ENCODE assay signal across 1 cellular context in the genomic region with DNA sequence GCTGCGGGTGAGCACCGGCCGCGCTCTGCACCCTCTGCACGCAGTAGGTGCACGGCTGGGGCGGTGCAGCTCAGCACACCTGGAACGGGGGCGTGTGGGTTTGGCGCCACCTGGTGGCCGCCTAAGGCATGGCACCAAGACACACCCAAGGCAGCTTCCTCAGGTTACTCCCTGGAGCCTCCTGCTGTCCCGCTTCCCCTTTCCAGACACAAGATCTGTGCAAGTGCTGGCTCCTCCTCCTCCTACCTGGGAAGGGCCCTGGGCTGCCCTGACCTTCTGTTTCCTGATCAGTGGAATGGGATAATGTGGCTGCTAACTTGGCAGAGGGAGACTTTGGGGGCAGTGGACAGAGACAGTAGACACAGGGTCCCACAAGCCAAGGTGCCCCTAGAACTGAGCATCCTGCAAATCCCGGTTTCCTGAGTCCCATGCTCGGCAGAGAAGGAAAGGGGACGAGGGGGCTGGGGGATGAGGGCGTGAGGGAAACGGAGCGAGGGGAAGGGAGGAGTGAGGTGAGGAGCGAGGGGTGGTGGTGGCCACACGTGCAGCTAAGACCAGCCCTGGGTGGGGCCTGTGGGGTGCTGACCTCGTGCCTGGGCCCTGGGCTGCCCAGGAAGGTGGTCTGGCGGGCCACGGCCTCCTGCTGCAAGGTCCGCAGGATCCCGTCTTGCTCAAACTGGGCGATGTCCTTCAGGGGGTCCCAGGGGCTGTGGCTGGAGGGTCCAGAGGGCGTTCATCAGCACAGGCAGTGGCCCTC.
A peak's percentile ranks its signal among the peaks of the same experiment; 100 is the strongest.
TF ChIP-seq lines count a peak whose summit lies in the region.

No MANE protein-coding gene starts in this region.

TF ChIP-seq in HepG2, 621 proteins besides CTCF, POLR2A, EP300 and RAD21 (continued from another document):
- TF ChIP-seq, protein P1, sequence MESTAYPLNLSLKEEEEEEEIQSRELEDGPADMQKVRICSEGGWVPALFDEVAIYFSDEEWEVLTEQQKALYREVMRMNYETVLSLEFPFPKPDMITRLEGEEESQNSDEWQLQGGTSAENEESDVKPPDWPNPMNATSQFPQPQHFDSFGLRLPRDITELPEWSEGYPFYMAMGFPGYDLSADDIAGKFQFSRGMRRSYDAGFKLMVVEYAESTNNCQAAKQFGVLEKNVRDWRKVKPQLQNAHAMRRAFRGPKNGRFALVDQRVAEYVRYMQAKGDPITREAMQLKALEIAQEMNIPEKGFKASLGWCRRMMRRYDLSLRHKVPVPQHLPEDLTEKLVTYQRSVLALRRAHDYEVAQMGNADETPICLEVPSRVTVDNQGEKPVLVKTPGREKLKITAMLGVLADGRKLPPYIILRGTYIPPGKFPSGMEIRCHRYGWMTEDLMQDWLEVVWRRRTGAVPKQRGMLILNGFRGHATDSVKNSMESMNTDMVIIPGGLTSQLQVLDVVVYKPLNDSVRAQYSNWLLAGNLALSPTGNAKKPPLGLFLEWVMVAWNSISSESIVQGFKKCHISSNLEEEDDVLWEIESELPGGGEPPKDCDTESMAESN (CRISPR knock-in tag; conservative IDR thresholded peaks at IDR 0.05): 0 out of 2 replicates have a peak, but pooled peaks have one; percentile 40
- TF ChIP-seq HDAC2 (CRISPR knock-in tag; IDR thresholded peaks at IDR 0.05) (peak; percentile 36; the same call in 1 of the 2 replicates), HNF4A (CRISPR knock-in tag; IDR thresholded peaks at IDR 0.05) (0 out of 2 replicates have a peak, but pooled peaks have one; percentile 10), SP5 (CRISPR knock-in tag; IDR thresholded peaks at IDR 0.05; ENCODE audit: borderline replicate concordance, low read depth) (peak; percentile 38; the same call in 1 of the 2 replicates), IRF2 (CRISPR knock-in tag; IDR thresholded peaks at IDR 0.05) (peak; percentile 31; the same call in 1 of the 2 replicates), ZNF768 (CRISPR knock-in tag; IDR thresholded peaks at IDR 0.05) (peak; percentile 65; the same call in 1 of the 2 replicates), BORCS8-MEF2B (CRISPR knock-in tag; IDR thresholded peaks at IDR 0.05) (0 out of 2 replicates have a peak, but pooled peaks have one; percentile 55), ZSCAN21 (CRISPR knock-in tag; IDR thresholded peaks at IDR 0.05; ENCODE audit: borderline replicate concordance) (0 out of 2 replicates have a peak, but pooled peaks have one; percentile 62), MAZ (IDR thresholded peaks at IDR 0.05; ENCODE audit: borderline replicate concordance, low read depth, low read length) (no peak), MAZ (CRISPR knock-in tag; IDR thresholded peaks at IDR 0.05; ENCODE audit: low read depth) (peak; percentile 66; the same call in 1 of the 2 replicates), JUND (CRISPR knock-in tag; IDR thresholded peaks at IDR 0.05) (no peak), ZNF501 (CRISPR knock-in tag; IDR thresholded peaks at IDR 0.05) (0 out of 2 replicates have a peak, but pooled peaks have one; percentile 27), ZNF530 (CRISPR knock-in tag; IDR thresholded peaks at IDR 0.05; ENCODE audit: low read depth) (no peak), ZNF350 (CRISPR knock-in tag; IDR thresholded peaks at IDR 0.05; ENCODE audit: borderline replicate concordance, low read depth) (peak; percentile 27; the same call in 1 of the 2 replicates), TBX2 (CRISPR knock-in tag; IDR thresholded peaks at IDR 0.05; ENCODE audit: borderline replicate concordance) (no peak), RFX1 (IDR thresholded peaks at IDR 0.05) (no peak), ZNF34 (CRISPR knock-in tag; IDR thresholded peaks at IDR 0.05; ENCODE audit: borderline replicate concordance) (no peak), ZNF766 (CRISPR knock-in tag; IDR thresholded peaks at IDR 0.05; ENCODE audit: borderline replicate concordance) (0 out of 2 replicates have a peak, but pooled peaks have one; percentile 37), ZBTB26 (CRISPR knock-in tag; IDR thresholded peaks at IDR 0.05; ENCODE audit: borderline replicate concordance) (peak; percentile 72), TARDBP (CRISPR knock-in tag; IDR thresholded peaks at IDR 0.05) (0 out of 2 replicates have a peak, but pooled peaks have one; percentile 31), SNRNP70 (IDR thresholded peaks at IDR 0.05; ENCODE audit: low read depth, low read length) (no peak)
